ENCODE assay signal across 9 cellular contexts in the genomic region with DNA sequence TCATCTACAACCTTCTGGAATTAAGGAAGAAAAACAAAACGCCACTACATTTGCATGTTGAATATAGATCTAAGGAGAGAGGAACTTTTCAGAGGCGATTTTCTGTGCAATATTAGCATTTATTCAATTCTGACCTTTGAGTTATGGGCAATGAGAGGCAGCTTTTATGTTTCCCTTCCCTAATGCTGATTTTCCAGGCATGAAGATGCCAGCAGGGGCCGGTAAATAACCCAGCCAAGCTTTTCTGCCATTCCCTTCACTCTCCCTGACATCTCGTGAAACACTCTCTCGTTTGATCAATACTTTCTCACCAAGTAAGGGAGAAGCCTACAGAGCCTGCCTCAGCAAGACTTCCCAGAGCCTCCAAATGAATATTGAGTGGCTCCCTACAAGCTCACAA.
"Had no signal": no experiment of that assay in that cellular context is flagged by ENCODE, and none has a peak within 500 bp of the region (broad histone marks: within the 10 kb centered on the region; RNA-seq: fewer than 3 reads in every experiment).

No MANE protein-coding gene starts in this region.

- ATAC-seq: HCT116, K562 had no signal

- H3K27ac ChIP-seq: GM23248, HL-60 had no signal

- FAIRE-seq: K562 had no signal

- H3K9me3 ChIP-seq: HAP-1 had no signal

- H3K27ac Mint-ChIP-seq: HFFc6 had no signal

- H3K4me1 ChIP-seq: HAP-1 had no signal

- DNase-seq: GM23248, H7, HFFc6, IMR-90, KG1 had no signal

- H3K9ac ChIP-seq: GM23248 had no signal

- H2AFZ ChIP-seq: GM23248 had no signal

- H3K36me3 ChIP-seq: HAP-1 had no signal

- H3K4me3 Mint-ChIP-seq: HFFc6 had no signal

- H3K4me3 ChIP-seq: GM23248, HAP-1, K562 had no signal
